In the genomic region with DNA sequence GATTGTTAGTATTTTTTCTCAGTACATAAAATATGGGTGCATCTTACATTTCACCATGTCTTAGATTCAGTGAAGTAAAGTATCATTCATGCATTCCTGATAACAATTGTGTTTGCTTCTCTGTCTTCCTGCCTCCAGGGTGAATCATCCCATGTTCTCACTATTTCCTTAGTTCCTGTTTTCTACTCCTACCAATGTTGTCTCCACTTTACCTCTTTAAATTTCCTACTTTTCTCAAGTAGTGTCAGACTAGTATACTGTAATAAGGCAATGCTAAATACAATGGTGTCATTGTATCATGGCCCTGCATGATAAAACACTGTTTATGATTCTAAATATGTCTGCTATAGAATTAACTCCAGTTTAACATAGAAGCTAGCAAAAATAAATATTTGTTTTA, we compare ENCODE assay signal across 21 cellular contexts. TPM values are rescaled to one million over a fixed set of nuclear protein-coding genes. Genes with fewer than 3 reads are reported as not detected.
"Had no signal": no experiment of that assay in that cellular context is flagged by ENCODE, and none has a peak within 500 bp of the region (broad histone marks: within the 10 kb centered on the region; RNA-seq: fewer than 3 reads in every experiment).

No MANE protein-coding gene starts in this region.

- H3K36me3 Mint-ChIP-seq: activated naive CD4-positive, alpha-beta T cell treated with anti-CD3 and anti-CD28 coated beads, Interleukin-2, amount 10 ng/mL, durations not matched to agents 7 days and 5 days; immature natural killer cell had no signal

- DNase-seq: activated B cell treated with CpG ODN at 0.5 μM for 24 hours; activated CD4-positive, alpha-beta T cell treated with anti-CD3 and anti-CD28 coated beads, Interleukin-2, amount 10 ng/mL, durations not matched to agents 24 days and 14 days; activated naive CD4-positive, alpha-beta T cell treated with anti-CD3 and anti-CD28 coated beads, Interleukin-2, amount 10 ng/mL, durations not matched to agents 7 days and 5 days; activated T-cell treated with anti-CD3 and anti-CD28 coated beads for 4 hours; central memory CD4-positive, alpha-beta T cell; cortex of kidney; effector memory CD8-positive, alpha-beta T cell; immature natural killer cell; retina; stimulated activated CD4-positive, alpha-beta T cell treated with anti-CD3 and anti-CD28 coated beads, Interleukin-15, amount 100 ng/mL, for 24 hours; stimulated activated CD4-positive, alpha-beta T cell treated with anti-CD3 and anti-CD28 coated beads, Interleukin-4, amount 100 ng/mL, for 24 hours; upper lobe of left lung had no signal

- H3K4me1 Mint-ChIP-seq: activated naive CD4-positive, alpha-beta T cell treated with anti-CD3 and anti-CD28 coated beads, Interleukin-2, amount 10 ng/mL, durations not matched to agents 7 days and 5 days; immature natural killer cell had no signal

- H3K4me3 Mint-ChIP-seq: activated B cell treated with CpG ODN at 0.5 μM for 24 hours; activated CD4-positive, alpha-beta T cell treated with anti-CD3 and anti-CD28 coated beads, Interleukin-2, amount 10 ng/mL, durations not matched to agents 24 days and 14 days; activated naive CD4-positive, alpha-beta T cell treated with anti-CD3 and anti-CD28 coated beads, Interleukin-2, amount 10 ng/mL, durations not matched to agents 7 days and 5 days; effector memory CD8-positive, alpha-beta T cell; immature natural killer cell; memory B cell; stimulated activated naive CD8-positive, alpha-beta T cell treated with anti-CD3 and anti-CD28 coated beads, Interleukin-15, Interleukin-2, amounts not matched to agents 100 ng/mL and 50 ng/mL, for 24 hours had no signal

- H3K9me3 ChIP-seq: upper lobe of left lung had no signal

- H3K4me3 ChIP-seq: upper lobe of left lung had no signal

- H3K9me3 Mint-ChIP-seq: activated B cell treated with CpG ODN at 0.5 μM for 24 hours; activated CD4-positive, alpha-beta T cell treated with anti-CD3 and anti-CD28 coated beads, Interleukin-2, amount 10 ng/mL, durations not matched to agents 24 days and 14 days; activated naive CD4-positive, alpha-beta T cell treated with anti-CD3 and anti-CD28 coated beads, Interleukin-2, amount 10 ng/mL, durations not matched to agents 7 days and 5 days; activated T-helper 2 cell treated with anti-CD3 and anti-CD28 coated beads, Interferon-gamma antibody, Interleukin-2, Interleukin-4, amounts not matched to agents 10 μg/mL and 5 μg/mL and 100 μg/mL, durations not matched to agents 14 hours and 24 hours and 36 hours; effector memory CD8-positive, alpha-beta T cell; immature natural killer cell; memory B cell; stimulated activated naive CD8-positive, alpha-beta T cell treated with anti-CD3 and anti-CD28 coated beads, Interleukin-15, Interleukin-2, amounts not matched to agents 100 ng/mL and 50 ng/mL, for 24 hours had no signal

- H3K27ac Mint-ChIP-seq: activated B cell treated with CpG ODN at 0.5 μM for 24 hours; activated CD4-positive, alpha-beta T cell treated with anti-CD3 and anti-CD28 coated beads, Interleukin-2, amount 10 ng/mL, durations not matched to agents 24 days and 14 days; activated naive CD4-positive, alpha-beta T cell treated with anti-CD3 and anti-CD28 coated beads, Interleukin-2, amount 10 ng/mL, durations not matched to agents 7 days and 5 days; activated T-helper 2 cell treated with anti-CD3 and anti-CD28 coated beads, Interferon-gamma antibody, Interleukin-2, Interleukin-4, amounts not matched to agents 10 μg/mL and 5 μg/mL and 100 μg/mL, durations not matched to agents 14 hours and 24 hours and 36 hours; effector memory CD8-positive, alpha-beta T cell; immature natural killer cell; memory B cell; stimulated activated naive CD8-positive, alpha-beta T cell treated with anti-CD3 and anti-CD28 coated beads, Interleukin-15, Interleukin-2, amounts not matched to agents 100 ng/mL and 50 ng/mL, for 24 hours had no signal

- H3K27me3 Mint-ChIP-seq: stimulated activated naive CD8-positive, alpha-beta T cell treated with anti-CD3 and anti-CD28 coated beads, Interleukin-15, Interleukin-2, amounts not matched to agents 100 ng/mL and 50 ng/mL, for 24 hours had no signal

- H3K36me3 ChIP-seq: upper lobe of left lung had no signal

- H3K27me3 ChIP-seq: upper lobe of left lung had no signal

RNA-seq across cellular contexts. Expression of gene GABRR1, which starts 37.4 kb away (rescaled TPM):
- total RNA-seq: activated B cell treated with CpG ODN at 0.5 μM for 24 hours; activated CD4-positive, alpha-beta T cell treated with anti-CD3 and anti-CD28 coated beads, Interleukin-2, amount 10 ng/mL, durations not matched to agents 24 days and 14 days; activated CD8-positive, alpha-beta memory T cell treated with anti-CD3 and anti-CD28 coated beads for 36 hours; activated T-helper 2 cell treated with anti-CD3 and anti-CD28 coated beads, Interferon-gamma antibody, Interleukin-2, Interleukin-4, amounts not matched to agents 10 μg/mL and 5 μg/mL and 100 μg/mL, durations not matched to agents 14 hours and 24 hours and 36 hours; fibroblast of villous mesenchyme; left lobe of liver; osteocyte; T-helper 1 cell treated with Interleukin-12 subunit alpha and Interleukin-12 subunit beta and Interleukin-4 antibody, amounts not matched to agents 30 ng/mL and 1 ng/mL, for 36 hours; temporal lobe; upper lobe of left lung had no signal
